In the genomic region with DNA sequence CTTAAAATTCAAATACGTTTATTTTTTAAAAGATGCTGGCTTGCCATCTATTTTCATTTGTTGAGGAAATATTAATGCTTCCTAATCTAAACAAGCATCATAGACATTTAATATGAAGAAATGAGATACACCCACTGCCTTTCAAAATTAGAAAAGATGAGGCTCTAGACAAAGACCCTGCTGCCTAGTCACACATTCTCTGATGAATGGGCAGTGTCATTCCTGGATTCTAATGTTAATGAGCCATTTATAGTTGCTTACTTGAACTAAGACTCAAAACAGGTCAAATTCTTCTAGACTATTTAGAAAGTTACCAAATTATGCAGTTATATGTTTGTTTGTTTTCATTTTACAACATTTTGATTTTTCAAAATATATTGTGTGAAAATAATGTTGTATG, we compare ENCODE assay signal across 28 cellular contexts.
"Had no signal": no experiment of that assay in that cellular context is flagged by ENCODE, and none has a peak within 500 bp of the region (broad histone marks: within the 10 kb centered on the region; RNA-seq: fewer than 3 reads in every experiment).

No MANE protein-coding gene starts in this region.

- H3K4me3 ChIP-seq: adrenal gland, body of pancreas, esophagus squamous epithelium, gastroesophageal sphincter, heart right ventricle had no signal

- H3K36me3 ChIP-seq: adrenal gland, esophagus squamous epithelium, gastroesophageal sphincter, heart right ventricle had no signal

- H3K4me1 ChIP-seq: adrenal gland, body of pancreas, esophagus squamous epithelium, gastroesophageal sphincter, heart right ventricle had no signal

- H3K27ac ChIP-seq: adrenal gland, body of pancreas, epithelial cell of prostate, esophagus squamous epithelium, gastroesophageal sphincter, heart right ventricle had no signal

- H3K9me3 ChIP-seq: adrenal gland, body of pancreas, esophagus squamous epithelium, gastroesophageal sphincter had no signal

- H3K27me3 ChIP-seq: adrenal gland, body of pancreas, esophagus squamous epithelium, gastroesophageal sphincter, heart right ventricle had no signal

- DNase-seq: activated CD4-positive, alpha-beta memory T cell treated with anti-CD3 and anti-CD28 coated beads for 36 hours; activated CD4-positive, alpha-beta T cell treated with anti-CD3 and anti-CD28 coated beads for 36 hours; activated CD4-positive, alpha-beta T cell treated with anti-CD3 and anti-CD28 coated beads, Interleukin-2, amount 10 ng/mL, durations not matched to agents 24 days and 14 days; activated CD4-positive, CD25-positive, alpha-beta regulatory T cell; activated CD4-positive, CD25-positive, alpha-beta regulatory T cell treated with anti-CD3 and anti-CD28 coated beads, Interleukin-2, amount 50 U/mL, for 72 hours; activated CD8-positive, alpha-beta memory T cell treated with anti-CD3 and anti-CD28 coated beads, Interleukin-2, amount 10 ng/mL, durations not matched to agents 7 days and 5 days; activated CD8-positive, alpha-beta memory T cell treated with anti-CD3 and anti-CD28 coated beads, Interleukin-2, amount 50 U/mL, for 4 hours; activated CD8-positive, alpha-beta T cell treated with anti-CD3 and anti-CD28 coated beads, Interleukin-2, amount 10 ng/mL, durations not matched to agents 7 days and 5 days; activated effector memory CD4-positive, alpha-beta T cell treated with anti-CD3 and anti-CD28 coated beads, Interleukin-2, amount 50 U/mL, for 16 hours; activated naive CD4-positive, alpha-beta T cell treated with anti-CD3 and anti-CD28 coated beads for 36 hours; activated naive CD8-positive, alpha-beta T cell treated with anti-CD3 and anti-CD28 coated beads for 36 hours; activated naive CD8-positive, alpha-beta T cell treated with anti-CD3 and anti-CD28 coated beads, Interleukin-2, amount 50 U/mL, for 24 hours; activated T-cell treated with anti-CD3 and anti-CD28 coated beads, Interleukin-2, amount 50 U/mL, for 1 hour; activated T-cell treated with anti-CD3 and anti-CD28 coated beads, Interleukin-2, amount 50 U/mL, for 48 hours; adrenal gland; amygdala; aorta; body of pancreas; caudate nucleus; cortex of kidney; dermis blood vessel endothelial cell; effector CD8-positive, alpha-beta T cell; esophagus squamous epithelium; foreskin melanocyte; heart right ventricle; T-helper 2 cell had no signal
